8 cellular contexts compared by ENCODE assay signal in the genomic region with DNA sequence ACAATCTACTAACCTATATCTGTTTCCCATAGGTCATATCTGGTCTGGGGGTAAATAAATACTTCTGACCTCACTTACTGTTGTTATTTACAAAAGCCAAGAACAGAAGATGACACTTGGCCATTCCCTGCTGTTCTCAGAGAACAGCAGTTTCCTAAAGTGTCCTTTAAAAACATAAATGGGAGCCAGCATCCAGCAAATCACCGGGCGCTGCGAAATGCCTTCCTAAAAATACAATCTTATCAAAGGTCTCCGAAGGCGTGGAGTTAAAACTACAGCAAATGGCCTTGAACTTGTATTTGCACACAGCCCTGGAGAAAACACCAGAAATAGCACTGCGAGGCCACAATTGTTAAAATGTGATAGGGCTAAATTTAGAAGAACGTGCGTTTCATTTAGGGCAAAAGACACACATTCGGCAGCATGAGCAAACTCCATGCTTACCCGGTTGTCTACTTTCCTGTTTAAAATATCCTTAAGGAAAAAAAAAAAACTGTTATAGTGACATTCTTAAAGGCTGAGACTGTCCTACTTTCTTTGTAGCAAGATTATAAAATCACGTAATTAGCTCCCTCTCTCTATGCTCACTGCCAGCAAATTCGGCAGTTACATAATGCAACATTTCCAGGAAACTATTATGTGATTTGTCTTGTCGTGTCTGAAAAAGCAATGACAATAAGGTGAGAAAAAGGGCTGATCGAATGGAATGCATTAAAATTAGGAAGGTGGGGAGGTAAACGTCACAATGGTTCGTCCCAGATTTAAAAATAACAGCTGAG. TPM values are rescaled to one million over a fixed set of nuclear protein-coding genes. Genes with fewer than 3 reads are reported as not detected.
A peak's percentile ranks its signal among the peaks of the same experiment; 100 is the strongest.
DNase-seq lines count a peak whose midpoint lies in the region; ATAC-seq, FAIRE-seq and TF ChIP-seq lines count a peak whose summit lies in the region.

No MANE protein-coding gene starts in this region.

- peaks cover 58% of the 10 kb centered on the region for H3K4me1 Mint-ChIP-seq in activated naive CD4-positive, alpha-beta T cell treated with anti-CD3 and anti-CD28 coated beads, Interleukin-2, amount 10 ng/mL, durations not matched to agents 7 days and 5 days

- WGBS in pancreas, 2 donors: 1 to 2% methylated on average over 16 of the region's 16 CpGs

- peaks cover 18 to 36% (median 28%) of the 10 kb centered on the region in 3 donors for H3K4me1 ChIP-seq in pancreas

- H3K9me3 ChIP-seq in pancreas: no peaks in the 10 kb centered on the region

- peak in 3 of 4 donors; percentile 5 to 16 (median 12) for ATAC-seq in pancreas

- peak; percentile 43 for FAIRE-seq in pancreas (lab: Jason Lieb, UNC)

- DNase-seq in activated naive CD4-positive, alpha-beta T cell treated with anti-CD3 and anti-CD28 coated beads, Interleukin-2, amount 10 ng/mL, durations not matched to agents 7 days and 5 days: no peak
- no peak for DNase-seq in activated naive CD4-positive, alpha-beta T cell (lab: John Stamatoyannopoulos, UW)
- DNase-seq in foreskin fibroblast (peak in 1 of 2 donors; percentile 40), pancreas (peak in 3 of 6 donors; percentile 28 to 55 (median 38)), foreskin melanocyte (no peak), NCI-H2029 (lab: John Stamatoyannopoulos, UW) (no peak)
- no peak for DNase-seq in stimulated activated CD4-positive, alpha-beta T cell treated with anti-CD3 and anti-CD28 coated beads, Interleukin-15, amount 100 ng/mL, for 24 hours

- no peaks in the 10 kb centered on the region for H3K27me3 ChIP-seq in pancreas

- H3K9me3 Mint-ChIP-seq in activated naive CD4-positive, alpha-beta T cell treated with anti-CD3 and anti-CD28 coated beads, Interleukin-2, amount 10 ng/mL, durations not matched to agents 7 days and 5 days: no peaks in the 10 kb centered on the region

- peak overlapping the region; percentile 92 for H3K4me3 Mint-ChIP-seq in activated naive CD4-positive, alpha-beta T cell treated with anti-CD3 and anti-CD28 coated beads, Interleukin-2, amount 10 ng/mL, durations not matched to agents 7 days and 5 days

- peak overlapping the region; percentile 82 to 98 (median 92) for H3K27ac ChIP-seq in pancreas

- peaks cover 44% of the 10 kb centered on the region for H3K27me3 Mint-ChIP-seq in activated naive CD4-positive, alpha-beta T cell treated with anti-CD3 and anti-CD28 coated beads, Interleukin-2, amount 10 ng/mL, durations not matched to agents 7 days and 5 days

- no peaks in the 10 kb centered on the region for H3K36me3 ChIP-seq in pancreas

- H3K36me3 Mint-ChIP-seq in activated naive CD4-positive, alpha-beta T cell treated with anti-CD3 and anti-CD28 coated beads, Interleukin-2, amount 10 ng/mL, durations not matched to agents 7 days and 5 days: peaks cover 9% of the 10 kb centered on the region

- CTCF ChIA-PET in activated naive CD4-positive, alpha-beta T cell treated with anti-CD3 and anti-CD28 coated beads, Interleukin-2, amount 10 ng/mL, durations not matched to agents 7 days and 5 days (lab: Charles Lee): interaction anchor here (0.8 to 1.3 kb wide), 3 partner anchors 11 to 169 kb away, joined by 3 to 4 read pairs (median 4); no protein-coding TSS in a partner anchor

- TF ChIP-seq CTCF in WI38 (IDR thresholded peaks at IDR 0.05; ENCODE audit: low read depth, low read length): no peak
- TF ChIP-seq CTCF in foreskin fibroblast (IDR thresholded peaks at IDR 0.05; ENCODE audit: low read depth, low read length): no peak
- no peak for TF ChIP-seq CTCF in pancreas (IDR thresholded peaks at IDR 0.05)

- H3K27ac Mint-ChIP-seq in activated naive CD4-positive, alpha-beta T cell treated with anti-CD3 and anti-CD28 coated beads, Interleukin-2, amount 10 ng/mL, durations not matched to agents 7 days and 5 days: peak overlapping the region; percentile 90

- H3K4me3 ChIP-seq in WI38 (ENCODE audit: low read depth, low read length): peak overlapping the region; percentile 77
- H3K4me3 ChIP-seq in foreskin fibroblast (ENCODE audit: low read depth in 1 of 2, low read length in 2 of 2): peak overlapping the region; percentile 80 to 88
- peak overlapping the region; percentile 26 to 68 (median 56) for H3K4me3 ChIP-seq in pancreas

- intact Hi-C loops in pancreas (cut with DNase I): loop anchor here in 1 of 3 donors (10.0 kb wide), 1 partner anchor 227 kb away; no protein-coding TSS in a partner anchor

RNA-seq across cellular contexts. Expression of a gene that starts 1.5 kb away (rescaled TPM):
- 10 to 100 TPM in 3 of 6 donors, 1 to 10 TPM in 3; 6.0 to 17.0 (median 10.8) TPM for total RNA-seq in pancreas
- polyA plus RNA-seq in pancreas: 10 to 100 TPM in 1 of 2 donors, 1 to 10 TPM in 1; 6.2 to 24.4 TPM
